In genomic region chr10:66192162-66192834, GRCh38 we compare ENCODE assay signal across 28 cellular contexts.
"Had no signal": no experiment of that assay in that cellular context is flagged by ENCODE, and none has a peak within 500 bp of the region (broad histone marks: within the 10 kb centered on the region; RNA-seq: fewer than 3 reads in every experiment).

No MANE protein-coding gene starts in this region.

- H3K36me3 Mint-ChIP-seq: activated naive CD8-positive, alpha-beta T cell treated with anti-CD3 and anti-CD28 coated beads, Interleukin-2, amount 10 ng/mL, durations not matched to agents 7 days and 5 days had no signal

- H3K9ac ChIP-seq: SK-N-SH had no signal

- H3K9me3 Mint-ChIP-seq: activated CD8-positive, alpha-beta T cell treated with anti-CD3 and anti-CD28 coated beads for 36 hours; activated naive CD8-positive, alpha-beta T cell treated with anti-CD3 and anti-CD28 coated beads, Interleukin-2, amount 10 ng/mL, durations not matched to agents 7 days and 5 days; activated T-cell treated with anti-CD3 and anti-CD28 coated beads, Interleukin-2, amount 50 U/mL, for 72 hours; activated T-helper 2 cell treated with anti-CD3 and anti-CD28 coated beads, Interferon-gamma antibody, Interleukin-2, Interleukin-4, amounts not matched to agents 10 μg/mL and 5 μg/mL and 100 μg/mL, durations not matched to agents 14 hours and 24 hours and 36 hours had no signal

- H3K27me3 ChIP-seq: adrenal gland, breast epithelium had no signal

- H3K4me1 Mint-ChIP-seq: activated naive CD8-positive, alpha-beta T cell treated with anti-CD3 and anti-CD28 coated beads, Interleukin-2, amount 10 ng/mL, durations not matched to agents 7 days and 5 days had no signal

- H3K27ac Mint-ChIP-seq: activated CD8-positive, alpha-beta T cell treated with anti-CD3 and anti-CD28 coated beads for 36 hours; activated naive CD8-positive, alpha-beta T cell treated with anti-CD3 and anti-CD28 coated beads, Interleukin-2, amount 10 ng/mL, durations not matched to agents 7 days and 5 days; activated T-cell treated with anti-CD3 and anti-CD28 coated beads, Interleukin-2, amount 50 U/mL, for 72 hours; activated T-helper 2 cell treated with anti-CD3 and anti-CD28 coated beads, Interferon-gamma antibody, Interleukin-2, Interleukin-4, amounts not matched to agents 10 μg/mL and 5 μg/mL and 100 μg/mL, durations not matched to agents 14 hours and 24 hours and 36 hours had no signal

- H3K4me3 Mint-ChIP-seq: activated CD8-positive, alpha-beta T cell treated with anti-CD3 and anti-CD28 coated beads for 36 hours; activated naive CD8-positive, alpha-beta T cell treated with anti-CD3 and anti-CD28 coated beads, Interleukin-2, amount 10 ng/mL, durations not matched to agents 7 days and 5 days; activated T-cell treated with anti-CD3 and anti-CD28 coated beads, Interleukin-2, amount 50 U/mL, for 72 hours had no signal

- ATAC-seq: activated CD4-positive, CD25-positive, alpha-beta regulatory T cell treated with anti-CD3 and anti-CD28 coated beads, Interleukin-2, amount 50 U/mL, for 24 hours; activated CD8-positive, alpha-beta T cell treated with anti-CD3 and anti-CD28 coated beads for 36 hours; activated T-cell treated with anti-CD3 and anti-CD28 coated beads, Interleukin-2, amount 50 U/mL, for 72 hours; Panc1; Right ventricle myocardium inferior had no signal

- H3K36me3 ChIP-seq: adrenal gland, breast epithelium had no signal

- H3K4me3 ChIP-seq: adrenal gland, breast epithelium had no signal

- H3K4me1 ChIP-seq: adrenal gland, breast epithelium had no signal

- H3K27ac ChIP-seq: adrenal gland, breast epithelium had no signal

- H3K4me2 ChIP-seq: SK-N-SH had no signal

- DNase-seq: activated CD4-positive, alpha-beta T cell treated with anti-CD3 and anti-CD28 coated beads for 4 hours; activated CD8-positive, alpha-beta memory T cell treated with anti-CD3 and anti-CD28 coated beads, Interleukin-2, amount 50 U/mL, for 4 hours; activated CD8-positive, alpha-beta T cell treated with anti-CD3 and anti-CD28 coated beads for 36 hours; activated naive CD4-positive, alpha-beta T cell treated with anti-CD3 and anti-CD28 coated beads, Interleukin-2, amount 50 U/mL, for 16 hours; activated naive CD8-positive, alpha-beta T cell treated with anti-CD3 and anti-CD28 coated beads, Interleukin-2, amount 10 ng/mL, durations not matched to agents 7 days and 5 days; activated T-cell treated with anti-CD3 and anti-CD28 coated beads, Interleukin-2, amount 50 U/mL, for 72 hours; adrenal gland; anterior cingulate cortex; central memory CD4-positive, alpha-beta T cell; KBM-7; MV-4-11; NCI-H1092 treated with DMSO at 0.1 percent for 48 hours; NCI-H1417 treated with DMSO at 0.1 percent for 48 hours; NCI-H1694; NCI-H2029; NCI-H2107; NCI-H2171 treated with DMSO at 0.1 percent for 48 hours; NCI-H226; NCI-H526 treated with DMSO at 0.1 percent for 48 hours; NCI-H82; RPMI8226; SK-N-SH; T-helper 1 cell had no signal

- H3K9me3 ChIP-seq: adrenal gland, breast epithelium, SK-N-SH had no signal
